8 cellular contexts compared by ENCODE assay signal in the genomic region with DNA sequence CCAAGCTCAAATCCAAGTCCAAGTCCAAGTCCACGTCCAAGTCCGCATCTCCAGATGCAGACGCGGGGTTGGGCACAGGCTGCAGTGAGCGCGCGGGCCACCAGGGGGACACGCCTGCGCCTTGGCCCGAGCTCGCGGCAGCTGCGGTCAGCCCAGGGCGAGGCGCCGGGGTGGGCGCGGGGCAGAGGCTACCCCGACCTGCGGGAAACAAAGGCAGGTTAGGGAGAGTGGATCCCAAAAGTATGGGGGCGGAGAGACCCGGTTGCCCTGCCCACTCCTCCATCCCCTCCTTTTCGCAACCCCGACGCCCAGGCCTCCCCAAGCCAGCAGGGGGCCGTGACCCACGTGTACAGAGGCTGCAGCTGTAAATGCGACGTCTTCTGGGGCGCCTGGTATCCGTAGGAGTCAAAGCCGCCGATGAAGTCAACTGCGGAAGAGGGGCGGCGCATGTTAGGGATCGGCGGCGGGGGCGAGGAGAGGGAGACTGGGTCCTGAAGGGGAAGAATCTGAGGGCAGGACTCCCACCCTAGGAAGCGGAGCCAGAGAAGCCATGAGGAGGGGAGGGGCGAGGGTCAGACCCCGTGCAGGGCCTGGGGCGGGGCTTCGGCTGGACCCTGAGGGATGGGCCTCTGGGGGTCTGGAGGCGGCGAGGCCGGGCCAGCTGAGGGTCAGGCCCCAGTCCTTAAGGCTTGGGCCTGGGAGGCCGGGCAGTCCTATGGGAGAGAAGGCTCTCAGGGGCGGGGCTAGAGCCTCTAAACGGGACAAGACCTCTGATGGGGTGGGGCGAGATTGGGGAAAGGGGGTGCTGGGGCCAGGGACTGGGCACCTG. TPM values are rescaled to one million over a fixed set of nuclear protein-coding genes. Genes with fewer than 3 reads are reported as not detected.
DNase-seq lines count a peak whose midpoint lies in the region; ATAC-seq, FAIRE-seq and TF ChIP-seq lines count a peak whose summit lies in the region.

No MANE protein-coding gene starts in this region.

- H3K4me3 ChIP-seq in cardiac fibroblast (replicated peaks in 1 of 2; ENCODE audit: low read depth in 2 of 2, low read length in 2 of 2) (peak overlapping the region; percentile 32 to 34), kidney epithelial cell (ENCODE audit: low read depth, low read length) (peak overlapping the region; percentile 10)

- H3K27me3 ChIP-seq in kidney epithelial cell (ENCODE audit: control insufficient read depth, insufficient read depth, low read length): peaks cover 10% of the 10 kb centered on the region

- intact Hi-C loops in CD14-positive monocyte (cut with micrococcal nuclease): loop anchor here (1.0 to 10.0 kb wide), 3 partner anchors 233 to 373 kb away; partner anchors contain the start of gene SERINC2 (in 1 of the 2)

- H3K9me3 Mint-ChIP-seq in CD14-positive monocyte: peaks cover 0 to 3% (median 0%) of the 10 kb centered on the region in 7 donors

- no peak for DNase-seq in CD14-positive monocyte (ENCODE audit: low spot score)
- peak; percentile 47 for DNase-seq in HT-29 (ENCODE audit: low spot score)
- DNase-seq in SW480 (ENCODE audit: low spot score): peak; percentile 20
- DNase-seq in cardiac fibroblast (ENCODE audit: low read depth in 2 of 2): peak; percentile 49 to 58
- no peak for DNase-seq in kidney epithelial cell (ENCODE audit: low read depth)
- DNase-seq in stimulated activated CD4-positive, alpha-beta T cell treated with anti-CD3 and anti-CD28 coated beads, Interleukin-4, amount 100 ng/mL, for 1 hour: peak; percentile 44
- DNase-seq in HTR-8/SVneo (ENCODE audit: insufficient read length, low spot score): no peak

- peaks cover 13% of the 10 kb centered on the region for H3K4me1 Mint-ChIP-seq in CD14-positive monocyte

- peak overlapping the region in 1 of 7 donors; percentile 25 for H3K27ac Mint-ChIP-seq in CD14-positive monocyte

- no peaks in the 10 kb centered on the region for H3K36me3 Mint-ChIP-seq in CD14-positive monocyte

- H3K36me3 ChIP-seq in kidney epithelial cell (ENCODE audit: control insufficient read depth, insufficient read depth, low read length): no peaks in the 10 kb centered on the region

- H3K4me3 Mint-ChIP-seq in CD14-positive monocyte: peak overlapping the region in 1 of 2 donors; percentile 75

- FAIRE-seq in HTR-8/SVneo (lab: Jason Lieb, UNC): no peak

- H3K27me3 Mint-ChIP-seq in CD14-positive monocyte (ENCODE audit: low read depth in 3 of 3): peaks cover 3 to 37% (median 24%) of the 10 kb centered on the region in 3 donors

- no peak for ATAC-seq in GM21528 (IDR thresholded peaks at IDR 0.05; ENCODE audit: low FRiP score, unreplicated experiment)

- TF ChIP-seq CTCF in CD14-positive monocyte (IDR thresholded peaks at IDR 0.05) (peak; percentile 95), cardiac fibroblast (IDR thresholded peaks at IDR 0.05; ENCODE audit: low read depth, low read length) (peak; percentile 54), kidney epithelial cell (IDR thresholded peaks at IDR 0.05; ENCODE audit: insufficient read depth, low read length, poor library complexity, severe bottlenecking) (peak; percentile 47)

RNA-seq across cellular contexts. Expression of gene NKAIN1, which starts 58.0 kb away (rescaled TPM):
- polyA plus RNA-seq in CD14-positive monocyte: not detected
- total RNA-seq in HT-29 (2014; rRNA removed; shearing (Covaris generic)): not detected in 2 replicates
- 2.7 and 4.4 TPM in 2 replicates for total RNA-seq in kidney epithelial cell

Comparison
In these comparisons a context has a peak if more than half of its experiments do, and no peak if none do; other contexts are left out.
1. DNase-seq: peak in HT-29 (single experiment), SW480 (single experiment), cardiac fibroblast (2 of 2) and stimulated activated CD4-positive, alpha-beta T cell treated with anti-CD3 and anti-CD28 coated beads, Interleukin-4, amount 100 ng/mL, for 1 hour (single experiment); none in CD14-positive monocyte (single experiment), kidney epithelial cell (single experiment) and HTR-8/SVneo (single experiment).
2. Peak in every context shown above with its lines, with median percentiles within 50 percentile points of each other: CTCF ChIP-seq.